17 cellular contexts compared by ENCODE assay signal in the genomic region with DNA sequence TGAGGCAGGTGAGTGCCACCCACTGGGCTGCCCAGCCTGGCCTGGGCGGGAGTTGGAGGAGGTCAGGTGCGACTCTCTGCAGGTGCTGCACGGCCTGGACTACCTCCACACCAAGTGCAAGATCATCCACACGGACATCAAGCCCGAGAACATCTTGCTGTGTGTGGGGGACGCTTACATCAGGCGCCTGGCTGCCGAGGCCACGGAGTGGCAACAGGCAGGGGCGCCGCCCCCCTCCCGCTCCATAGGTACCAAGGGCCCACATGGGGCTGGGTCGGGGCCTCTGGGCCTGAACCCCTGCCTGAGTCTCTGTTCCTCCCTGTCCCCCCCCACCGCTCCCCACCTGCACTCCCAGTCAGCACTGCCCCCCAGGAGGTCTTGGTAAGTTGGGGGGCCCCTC. TPM values are rescaled to one million over a fixed set of nuclear protein-coding genes. Genes with fewer than 3 reads are reported as not detected.
"Had no signal": no experiment of that assay in that cellular context is flagged by ENCODE, and none has a peak within 500 bp of the region (broad histone marks: within the 10 kb centered on the region; RNA-seq: fewer than 3 reads in every experiment).

No MANE protein-coding gene starts in this region.

- H3K27ac ChIP-seq: spleen, thoracic aorta had no signal

- H3K36me3 ChIP-seq: transverse colon had no signal

- DNase-seq: cortex of kidney; effector CD8-positive, alpha-beta T cell; foreskin melanocyte; heart left ventricle; kidney glomerular epithelial cell; mammary epithelial cell; naive thymus-derived CD8-positive, alpha-beta T cell; right cardiac atrium; spleen; stimulated activated CD4-positive, alpha-beta T cell treated with anti-CD3 and anti-CD28 coated beads, Interleukin-15, amount 100 ng/mL, for 24 hours; stimulated activated CD4-positive, alpha-beta T cell treated with anti-CD3 and anti-CD28 coated beads, Interleukin-1b, Interleukin-23, amount 100 ng/mL, for 48 hours; stimulated activated CD4-positive, alpha-beta T cell treated with anti-CD3 and anti-CD28 coated beads, Interleukin-4, amount 100 ng/mL, for 24 hours; transverse colon had no signal

- H3K4me3 ChIP-seq: dorsolateral prefrontal cortex, spleen, thoracic aorta, transverse colon had no signal

- H3K9me3 ChIP-seq: heart left ventricle, spleen, thoracic aorta, transverse colon had no signal

RNA-seq across cellular contexts. Expression of a gene that starts 2.0 kb away (rescaled TPM):
- total RNA-seq: glomerular endothelial cell; naive thymus-derived CD8-positive, alpha-beta T cell; osteocyte; spleen had no signal
